8 cellular contexts compared by ENCODE assay signal in genomic region chrX:97563531-97564133, GRCh38.
DNase-seq lines count a peak whose midpoint lies in the region; ATAC-seq and TF ChIP-seq lines count a peak whose summit lies in the region.

No MANE protein-coding gene starts in this region.

- H3K4me1 ChIP-seq in esophagus squamous epithelium, result peaks cover 0 to 6% (median 0%) of the 10 kb centered on the region in 3 donors
- H3K4me1 ChIP-seq in parathyroid adenoma, result no peaks in the 10 kb centered on the region
- no peaks in the 10 kb centered on the region for H3K4me1 ChIP-seq in upper lobe of right lung

- H3K9ac ChIP-seq in parathyroid adenoma, result no peak overlapping the region

- H3K79me2 ChIP-seq in parathyroid adenoma, result no peaks in the 10 kb centered on the region

- DNase-seq in Right ventricle myocardium superior (peak; percentile 54), cardiac septum (ENCODE audit: low spot score) (no peak), NCI-H345 treated with DMSO at 0.1 percent for 48 hours (lab: John Stamatoyannopoulos, UW; ENCODE audit: unreplicated experiment) (peak; percentile 22), esophagus squamous epithelium (lab: John Stamatoyannopoulos, UW) (no peak), upper lobe of right lung (no peak)
- DNase-seq in activated CD8-positive, alpha-beta memory T cell treated with anti-CD3 and anti-CD28 coated beads, Interleukin-2, amount 50 U/mL, for 48 hours, result peak; percentile 51

- peak overlapping the region; percentile 61 for H3K4me2 ChIP-seq in parathyroid adenoma (ENCODE audit: low read length)

- 6 to 11% methylated on average over 3 to 4 of the region's 4 CpGs for WGBS in esophagus squamous epithelium, 2 donors

- H3K27ac ChIP-seq in esophagus squamous epithelium, result peak overlapping the region in 2 of 4 donors; percentile 51 to 54
- H3K27ac ChIP-seq in parathyroid adenoma, result peak overlapping the region; percentile 57
- peak overlapping the region; percentile 70 for H3K27ac ChIP-seq in upper lobe of right lung

- H3K9me3 ChIP-seq in esophagus squamous epithelium (no peaks in the 10 kb centered on the region), parathyroid adenoma (ENCODE audit: control insufficient read depth, low read length) (no peaks in the 10 kb centered on the region), upper lobe of right lung (no peaks in the 10 kb centered on the region)

- intact Hi-C loops in Right ventricle myocardium superior (cut with DNase I) (no loop called here), cardiac septum (cut with DNase I) (no loop called here), esophagus squamous epithelium (cut with DNase I) (no loop called here), upper lobe of right lung (cut with DNase I) (no loop called here)

- H3K4me3 ChIP-seq in esophagus squamous epithelium (peak overlapping the region in 3 of 4 donors; percentile 18 to 55 (median 21)), parathyroid adenoma (ENCODE audit: low read depth, low read length) (peak overlapping the region; percentile 14), upper lobe of right lung (peak overlapping the region; percentile 31)

- H3K27me3 ChIP-seq in esophagus squamous epithelium, result no peaks in the 10 kb centered on the region
- H3K27me3 ChIP-seq in parathyroid adenoma (ENCODE audit: control insufficient read depth, insufficient read depth, low read length), result no peaks in the 10 kb centered on the region
- no peaks in the 10 kb centered on the region for H3K27me3 ChIP-seq in upper lobe of right lung

- H3K36me3 ChIP-seq in esophagus squamous epithelium, result no peaks in the 10 kb centered on the region
- H3K36me3 ChIP-seq in parathyroid adenoma (ENCODE audit: control insufficient read depth, insufficient read depth, low read length), result no peaks in the 10 kb centered on the region
- no peaks in the 10 kb centered on the region for H3K36me3 ChIP-seq in upper lobe of right lung

- H2AFZ ChIP-seq in parathyroid adenoma, result peak overlapping the region; percentile 75

- ATAC-seq in Right ventricle myocardium superior (ENCODE audit: poor library complexity), result peak; percentile 77
- ATAC-seq in HG02973 (IDR thresholded peaks at IDR 0.05; ENCODE audit: unreplicated experiment), result peak; percentile 99
- ATAC-seq in upper lobe of right lung, result peak; percentile 95

- no peak for TF ChIP-seq POLR2A in esophagus squamous epithelium (IDR thresholded peaks at IDR 0.05)

- TF ChIP-seq CTCF in esophagus squamous epithelium (IDR thresholded peaks at IDR 0.05) (no peak), parathyroid adenoma (IDR thresholded peaks at IDR 0.05) (no peak), upper lobe of right lung (IDR thresholded peaks at IDR 0.05) (no peak)

Comparison
In these comparisons a context has a peak if more than half of its experiments do, and no peak if none do; other contexts are left out.
1. DNase-seq: peak in Right ventricle myocardium superior (single experiment), NCI-H345 treated with DMSO at 0.1 percent for 48 hours (single experiment) and activated CD8-positive, alpha-beta memory T cell treated with anti-CD3 and anti-CD28 coated beads, Interleukin-2, amount 50 U/mL, for 48 hours (single experiment); none in cardiac septum (single experiment), esophagus squamous epithelium (single experiment) and upper lobe of right lung (single experiment).
2. Peak in every context shown above with its lines, with median percentiles within 50 percentile points of each other: ATAC-seq and H3K4me3 ChIP-seq.